ENCODE assay signal across 1 cellular context in the genomic region with DNA sequence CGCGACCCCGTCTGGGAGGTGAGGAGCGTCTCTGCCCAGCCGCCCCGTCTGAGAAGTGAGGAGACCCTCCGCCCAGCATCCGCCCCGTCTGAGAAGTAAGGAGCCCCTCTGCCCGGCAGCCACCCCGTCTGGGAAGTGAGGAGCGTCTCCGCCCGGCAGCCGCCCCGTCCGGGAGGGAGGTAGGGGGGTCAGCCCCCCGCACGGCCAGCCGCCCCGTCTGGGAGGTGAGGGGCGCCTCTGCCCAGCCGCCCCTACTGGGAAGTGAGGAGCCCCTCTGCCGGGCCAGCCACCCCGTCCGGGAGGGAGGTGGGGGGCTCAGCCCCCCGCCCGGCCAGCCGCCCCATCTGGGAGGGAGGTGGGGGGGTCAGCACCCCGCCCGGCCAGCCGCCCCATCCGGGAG. TPM values are rescaled to one million over a fixed set of nuclear protein-coding genes. Genes with fewer than 3 reads are reported as not detected.
"Had no signal": no experiment of that assay in that cellular context is flagged by ENCODE, and none has a peak within 500 bp of the region (broad histone marks: within the 10 kb centered on the region; RNA-seq: fewer than 3 reads in every experiment).

No MANE protein-coding gene starts in this region.

RNA-seq across cellular contexts. Expression of a gene that starts 13.6 kb away (rescaled TPM):
- total RNA-seq: smooth muscle cell had no signal
